Comparison of ENCODE assay signal across 8 cellular contexts in genomic region chr12:22624908-22625646, GRCh38. TPM values are rescaled to one million over a fixed set of nuclear protein-coding genes. Genes with fewer than 3 reads are reported as not detected.
DNase-seq lines count a peak whose midpoint lies in the region; ATAC-seq and TF ChIP-seq lines count a peak whose summit lies in the region.

ETNK1 (plus strand) TSS chr12:22625171; CDS start chr12:22625431, 260 bp downstream.

- peak within 1 kb of the TSS; percentile 86 for H3K4me3 ChIP-seq in kidney epithelial cell (ENCODE audit: low read depth, low read length)

- peak; percentile 98 for ATAC-seq in GM18909 (IDR thresholded peaks at IDR 0.05; ENCODE audit: poor library complexity, unreplicated experiment)
- peak; percentile 97 for ATAC-seq in HG03175 (IDR thresholded peaks at IDR 0.05; ENCODE audit: unreplicated experiment)

- DNase-seq in AG08396 (ENCODE audit: low spot score) (peak; percentile 93), NCI-H226 (peak; percentile 86), cerebellum (ENCODE audit: low spot score) (peak; percentile 93), kidney epithelial cell (ENCODE audit: low read depth) (peak; percentile 68)
- peak; percentile 74 for DNase-seq in activated CD4-positive, alpha-beta T cell treated with anti-CD3 and anti-CD28 coated beads for 1 hour
- peak; percentile 64 to 84 for DNase-seq in stimulated activated CD4-positive, alpha-beta T cell treated with anti-CD3 and anti-CD28 coated beads, Interleukin-15, amount 100 ng/mL, for 48 hours (ENCODE audit: low read depth in 2 of 2)

- TF ChIP-seq CTCF in kidney epithelial cell (IDR thresholded peaks at IDR 0.05; ENCODE audit: insufficient read depth, low read length, poor library complexity, severe bottlenecking), result no peak

- no peaks in the 10 kb centered on the region for H3K36me3 ChIP-seq in kidney epithelial cell (ENCODE audit: control insufficient read depth, insufficient read depth, low read length)

- no peaks in the 10 kb centered on the region for H3K27me3 ChIP-seq in kidney epithelial cell (ENCODE audit: control insufficient read depth, insufficient read depth, low read length)

RNA-seq across cellular contexts. Expression of gene ETNK1, which starts in this region (rescaled TPM):
- total RNA-seq in cerebellum, result 95.5 TPM
- 24.6 and 27.4 TPM in 2 replicates for total RNA-seq in kidney epithelial cell

Comparison
In these comparisons a context has a peak if more than half of its experiments do, and no peak if none do; other contexts are left out.
1. Peak in every context shown above with its lines: DNase-seq, ATAC-seq and H3K4me3 ChIP-seq.